In the genomic region with DNA sequence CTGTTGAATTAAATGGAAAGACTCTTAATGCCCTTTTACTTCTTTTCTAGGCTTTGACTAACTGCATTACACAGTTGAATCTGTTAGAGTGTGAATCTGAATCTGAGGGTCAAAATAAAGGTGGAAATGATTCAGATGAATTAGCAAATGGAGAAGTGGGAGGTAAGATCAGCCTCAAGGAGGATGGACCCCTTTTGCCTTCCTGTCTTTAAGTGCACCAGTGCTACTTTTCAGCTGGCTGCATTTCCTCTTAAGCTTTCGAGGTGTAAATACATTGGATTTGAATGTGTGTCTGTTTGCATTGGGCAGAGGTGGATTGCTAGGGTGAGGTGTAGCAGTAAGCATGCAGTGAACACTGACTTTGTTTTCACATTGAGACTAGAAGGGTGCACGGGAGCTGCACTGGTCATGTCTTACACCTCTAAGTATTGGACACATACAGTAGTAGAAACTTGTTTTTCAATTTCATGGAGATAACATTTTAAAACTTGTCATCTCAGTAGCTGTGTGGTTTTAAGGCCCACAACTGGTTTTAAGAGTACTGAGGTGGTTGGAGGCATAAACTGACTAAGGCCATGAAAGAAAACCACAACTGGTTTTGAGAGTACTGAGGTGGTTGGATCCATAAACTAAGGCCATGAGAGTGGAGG, we compare ENCODE assay signal across 9 cellular contexts. TPM values are rescaled to one million over a fixed set of nuclear protein-coding genes. Genes with fewer than 3 reads are reported as not detected.
DNase-seq lines count a peak whose midpoint lies in the region; ATAC-seq lines count a peak whose summit lies in the region.
"Had no signal": no experiment of that assay in that cellular context is flagged by ENCODE, and none has a peak within 500 bp of the region (broad histone marks: within the 10 kb centered on the region; RNA-seq: fewer than 3 reads in every experiment).

No MANE protein-coding gene starts in this region.

- POLR2A ChIA-PET in activated CD4-positive, alpha-beta T cell treated with anti-CD3 and anti-CD28 coated beads, Interleukin-2, amount 10 ng/mL, durations not matched to agents 7 days and 5 days (lab: Charles Lee): interaction anchor here (0.5 to 0.8 kb wide), 2 partner anchors 9 to 98 kb away, joined by 4 read pairs; no protein-coding TSS in a partner anchor
- POLR2A ChIA-PET in naive thymus-derived CD8-positive, alpha-beta T cell (lab: Charles Lee): interaction anchor here (1.4 to 3.6 kb wide), 3 partner anchors 8 to 59 kb away, joined by 5 to 39 read pairs (median 22); partner anchors contain the start of genes AIDA and BROX

- H3K27ac ChIP-seq in mesendoderm (ENCODE audit: low read depth, low read length) (no peak overlapping the region), SJCRH30 (no peak overlapping the region)

- H3K4me3 ChIP-seq in mesendoderm (ENCODE audit: low read length) (no peak overlapping the region), SJCRH30 (no peak overlapping the region)

- H3K4ac ChIP-seq in mesendoderm (ENCODE audit: low read depth, low read length): no peak overlapping the region

- no CpG with 5 or more reads among the region's 2 CpGs for WGBS in mesendoderm (ENCODE audit: extremely low coverage, insufficient coverage, low lambda C conversion rate)

- H3K36me3 ChIP-seq in mesendoderm (ENCODE audit: control insufficient read depth, insufficient read depth, low read length): peaks cover 6% of the 10 kb centered on the region
- peaks cover 83% of the 10 kb centered on the region for H3K36me3 ChIP-seq in SJCRH30

- H3K36me3 Mint-ChIP-seq in activated CD4-positive, alpha-beta T cell treated with anti-CD3 and anti-CD28 coated beads, Interleukin-2, amount 10 ng/mL, durations not matched to agents 7 days and 5 days (ENCODE audit: low read depth): peaks cover 81% of the 10 kb centered on the region
- peaks cover 4% of the 10 kb centered on the region for H3K36me3 Mint-ChIP-seq in IgD-negative memory B cell
- peaks cover 25 to 89% (median 36%) of the 10 kb centered on the region in 3 donors for H3K36me3 Mint-ChIP-seq in naive thymus-derived CD8-positive, alpha-beta T cell

- H4K5ac ChIP-seq in mesendoderm (ENCODE audit: low read length): no peak overlapping the region

- no peak overlapping the region for H2AK5ac ChIP-seq in mesendoderm (ENCODE audit: low read length)

- H3K9me3 ChIP-seq in SJCRH30 (replicated peaks): no peaks in the 10 kb centered on the region

- no peaks in the 10 kb centered on the region for H3K27me3 ChIP-seq in mesendoderm (ENCODE audit: insufficient read depth, low read length, poor library complexity)
- H3K27me3 ChIP-seq in SJCRH30: no peaks in the 10 kb centered on the region

- H3K4me1 Mint-ChIP-seq in activated CD4-positive, alpha-beta T cell treated with anti-CD3 and anti-CD28 coated beads, Interleukin-2, amount 10 ng/mL, durations not matched to agents 7 days and 5 days: peaks cover 64% of the 10 kb centered on the region
- peaks cover 16 to 30% (median 19%) of the 10 kb centered on the region in 3 donors for H3K4me1 Mint-ChIP-seq in IgD-negative memory B cell
- H3K4me1 Mint-ChIP-seq in naive thymus-derived CD8-positive, alpha-beta T cell: peaks cover 31 to 63% (median 59%) of the 10 kb centered on the region in 4 donors

- DNase-seq in activated CD4-positive, alpha-beta T cell treated with anti-CD3 and anti-CD28 coated beads, Interleukin-2, amount 10 ng/mL, durations not matched to agents 7 days and 5 days: peak; percentile 56
- DNase-seq in activated CD4-positive, alpha-beta T cell treated with anti-CD3 and anti-CD28 coated beads, Interleukin-2, amount 50 U/mL, for 1 hour: no peak
- DNase-seq in naive thymus-derived CD8-positive, alpha-beta T cell: peak in 1 of 10 donors; percentile 14
- DNase-seq in mucosa of gallbladder (ENCODE audit: low spot score) (no peak), mesendoderm (no peak), SJCRH30 (no peak)
- DNase-seq: NCI-H2171 treated with DMSO at 0.1 percent for 48 hours had no signal

- CTCF ChIA-PET in activated CD4-positive, alpha-beta T cell treated with anti-CD3 and anti-CD28 coated beads, Interleukin-2, amount 10 ng/mL, durations not matched to agents 7 days and 5 days (lab: Charles Lee): interaction anchor here (0.6 to 2.3 kb wide), 5 partner anchors 8 to 481 kb away, joined by 3 to 10 read pairs (median 3); no protein-coding TSS in a partner anchor

- H3K23ac ChIP-seq in mesendoderm (ENCODE audit: low read length): no peak overlapping the region

- H2BK15ac ChIP-seq in mesendoderm (replicated peaks; ENCODE audit: low read depth): no peak overlapping the region

- no peak overlapping the region for H3K9ac ChIP-seq in mesendoderm (ENCODE audit: low read length)

- no peak overlapping the region for H3K56ac ChIP-seq in mesendoderm (ENCODE audit: low read length)

- H3K27ac Mint-ChIP-seq in activated CD4-positive, alpha-beta T cell treated with anti-CD3 and anti-CD28 coated beads, Interleukin-2, amount 10 ng/mL, durations not matched to agents 7 days and 5 days: peak overlapping the region; percentile 95
- H3K27ac Mint-ChIP-seq in IgD-negative memory B cell: peak overlapping the region; percentile 24 to 79 (median 74)
- H3K27ac Mint-ChIP-seq in naive thymus-derived CD8-positive, alpha-beta T cell: peak overlapping the region; percentile 88 to 97 (median 95)

- H3K4me1 ChIP-seq in mesendoderm (ENCODE audit: control insufficient read depth, low read depth, low read length) (no peaks in the 10 kb centered on the region), SJCRH30 (no peaks in the 10 kb centered on the region)

- peak overlapping the region; percentile 46 for H3K4me3 Mint-ChIP-seq in activated CD4-positive, alpha-beta T cell treated with anti-CD3 and anti-CD28 coated beads, Interleukin-2, amount 10 ng/mL, durations not matched to agents 7 days and 5 days
- H3K4me3 Mint-ChIP-seq in IgD-negative memory B cell: peak overlapping the region in 1 of 4 donors; percentile 33
- peak overlapping the region in 9 of 10 donors; percentile 22 to 78 (median 62) for H3K4me3 Mint-ChIP-seq in naive thymus-derived CD8-positive, alpha-beta T cell

- H4K8ac ChIP-seq in mesendoderm (ENCODE audit: low read depth, low read length): no peak overlapping the region

- no peak overlapping the region for H3K18ac ChIP-seq in mesendoderm (ENCODE audit: low read length)

- no peaks in the 10 kb centered on the region for H3K79me1 ChIP-seq in mesendoderm (ENCODE audit: low read length)

- ATAC-seq in HG02588 (IDR thresholded peaks at IDR 0.05; ENCODE audit: unreplicated experiment): peak; percentile 67
- ATAC-seq in naive thymus-derived CD8-positive, alpha-beta T cell: peak in 1 of 2 donors; percentile 24

- H2BK120ac ChIP-seq in mesendoderm (ENCODE audit: low read depth, low read length): no peak overlapping the region

- no peak overlapping the region for H3K4me2 ChIP-seq in mesendoderm (ENCODE audit: low read length)

- H3K27me3 Mint-ChIP-seq in activated CD4-positive, alpha-beta T cell treated with anti-CD3 and anti-CD28 coated beads, Interleukin-2, amount 10 ng/mL, durations not matched to agents 7 days and 5 days: no peaks in the 10 kb centered on the region
- H3K27me3 Mint-ChIP-seq in IgD-negative memory B cell: no peaks in the 10 kb centered on the region
- no peaks in the 10 kb centered on the region for H3K27me3 Mint-ChIP-seq in naive thymus-derived CD8-positive, alpha-beta T cell

- H3K79me2 ChIP-seq in mesendoderm (ENCODE audit: control insufficient read depth, insufficient read depth, low read length): no peaks in the 10 kb centered on the region

- no peak overlapping the region for H2BK5ac ChIP-seq in mesendoderm (ENCODE audit: low read length)

- no peaks in the 10 kb centered on the region for H3K9me3 Mint-ChIP-seq in activated CD4-positive, alpha-beta T cell treated with anti-CD3 and anti-CD28 coated beads, Interleukin-2, amount 10 ng/mL, durations not matched to agents 7 days and 5 days
- H3K9me3 Mint-ChIP-seq in IgD-negative memory B cell: no peaks in the 10 kb centered on the region
- H3K9me3 Mint-ChIP-seq in naive thymus-derived CD8-positive, alpha-beta T cell: no peaks in the 10 kb centered on the region

RNA-seq across cellular contexts. Expression of gene MIA3, which starts 35.4 kb away (rescaled TPM):
- 10 to 100 TPM; 51.1 to 67.9 TPM for total RNA-seq in activated CD4-positive, alpha-beta T cell treated with anti-CD3 and anti-CD28 coated beads, Interleukin-2, amount 10 ng/mL, durations not matched to agents 7 days and 5 days
- polyA plus RNA-seq in IgD-negative memory B cell: 61.3 TPM
- 100 to 1,000 TPM; 102 to 103 TPM for total RNA-seq in naive thymus-derived CD8-positive, alpha-beta T cell
- polyA plus RNA-seq in naive thymus-derived CD8-positive, alpha-beta T cell: 10 to 100 TPM; 36.7 to 65.0 (median 52.9) TPM
- total RNA-seq in mucosa of gallbladder: 78.6 TPM
- 28.2 TPM for polyA plus RNA-seq in mesendoderm (2013, experiment 1 of 2)
- 25.0 TPM for polyA plus RNA-seq in mesendoderm (2013, experiment 2 of 2)
- total RNA-seq in SJCRH30 (2014; rRNA removed; shearing (Covaris generic)): 59.9 and 70.9 TPM in 2 replicates

RNA-seq across cellular contexts. Expression of gene AIDA, which starts 59.0 kb away (rescaled TPM):
- total RNA-seq in activated CD4-positive, alpha-beta T cell treated with anti-CD3 and anti-CD28 coated beads, Interleukin-2, amount 10 ng/mL, durations not matched to agents 7 days and 5 days: 10 to 100 TPM; 69.7 to 81.1 TPM
- 67.1 TPM for polyA plus RNA-seq in IgD-negative memory B cell
- 10 to 100 TPM; 62.8 to 62.9 TPM for total RNA-seq in naive thymus-derived CD8-positive, alpha-beta T cell
- 10 to 100 TPM; 23.0 to 25.1 (median 23.7) TPM for polyA plus RNA-seq in naive thymus-derived CD8-positive, alpha-beta T cell
- total RNA-seq in mucosa of gallbladder: 76.9 TPM
- polyA plus RNA-seq in mesendoderm (2013, experiment 1 of 2): 89.3 TPM
- 88.7 TPM for polyA plus RNA-seq in mesendoderm (2013, experiment 2 of 2)
- total RNA-seq in SJCRH30 (2014; rRNA removed; shearing (Covaris generic)): 88.8 and 93.7 TPM in 2 replicates

RNA-seq across cellular contexts. Expression of gene BROX, which starts 59.1 kb away (rescaled TPM):
- 10 to 100 TPM; 55.5 to 64.1 TPM for total RNA-seq in activated CD4-positive, alpha-beta T cell treated with anti-CD3 and anti-CD28 coated beads, Interleukin-2, amount 10 ng/mL, durations not matched to agents 7 days and 5 days
- 13.6 TPM for polyA plus RNA-seq in IgD-negative memory B cell
- total RNA-seq in naive thymus-derived CD8-positive, alpha-beta T cell: 10 to 100 TPM; 51.3 to 53.3 TPM
- 10 to 100 TPM in 1 of 3 donors, 1 to 10 TPM in 2; 8.6 to 10.2 (median 9.2) TPM for polyA plus RNA-seq in naive thymus-derived CD8-positive, alpha-beta T cell
- 61.8 TPM for total RNA-seq in mucosa of gallbladder
- 14.4 TPM for polyA plus RNA-seq in mesendoderm (2013, experiment 1 of 2)
- polyA plus RNA-seq in mesendoderm (2013, experiment 2 of 2): 14.3 TPM
- 57.2 and 68.2 TPM in 2 replicates for total RNA-seq in SJCRH30 (2014; rRNA removed; shearing (Covaris generic))
